Comparison of ENCODE assay signal across 9 cellular contexts in the genomic region with DNA sequence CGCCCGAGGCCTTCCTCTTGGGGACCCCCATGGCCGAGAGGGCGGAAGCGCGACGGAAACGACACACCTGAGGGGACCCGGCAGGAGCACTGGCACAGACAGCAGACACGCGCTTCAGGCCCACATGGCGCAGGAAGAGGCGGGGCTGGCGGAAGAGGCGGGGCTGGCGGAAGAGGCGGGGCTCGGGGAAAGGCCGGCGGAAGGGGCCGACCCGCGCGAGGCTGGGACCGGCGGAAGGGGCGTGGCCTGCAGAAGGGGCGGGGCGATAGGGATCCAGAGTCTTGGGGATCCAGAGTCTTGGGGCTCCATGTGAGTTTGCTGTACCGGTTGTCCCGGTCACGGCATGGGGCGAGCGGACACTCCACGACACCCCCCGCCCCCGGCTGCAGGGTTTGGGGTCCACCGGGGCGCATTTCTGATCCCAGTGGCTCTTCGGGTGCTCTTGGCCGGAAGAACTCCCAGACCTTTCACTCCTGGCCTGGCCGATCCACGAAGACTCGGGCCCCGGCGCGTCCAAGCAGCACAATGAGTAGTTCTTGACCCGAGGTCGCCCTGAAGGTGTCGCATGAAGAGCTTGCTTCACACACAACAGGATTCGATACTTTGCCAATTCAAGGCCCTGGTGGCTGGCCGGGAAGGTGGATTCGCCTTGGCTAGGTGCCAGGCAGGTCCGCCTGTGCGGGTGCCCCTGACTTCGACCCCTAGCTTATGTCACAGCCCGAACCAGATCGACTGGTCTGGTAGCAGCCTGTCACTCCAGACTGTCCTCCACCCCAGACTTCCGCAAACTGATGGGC. TPM values are rescaled to one million over a fixed set of nuclear protein-coding genes. Genes with fewer than 3 reads are reported as not detected.
DNase-seq lines count a peak whose midpoint lies in the region; ATAC-seq, FAIRE-seq and TF ChIP-seq lines count a peak whose summit lies in the region.
"Had no signal": no experiment of that assay in that cellular context is flagged by ENCODE, and none has a peak within 500 bp of the region (broad histone marks: within the 10 kb centered on the region; RNA-seq: fewer than 3 reads in every experiment).

A gene with protein sequence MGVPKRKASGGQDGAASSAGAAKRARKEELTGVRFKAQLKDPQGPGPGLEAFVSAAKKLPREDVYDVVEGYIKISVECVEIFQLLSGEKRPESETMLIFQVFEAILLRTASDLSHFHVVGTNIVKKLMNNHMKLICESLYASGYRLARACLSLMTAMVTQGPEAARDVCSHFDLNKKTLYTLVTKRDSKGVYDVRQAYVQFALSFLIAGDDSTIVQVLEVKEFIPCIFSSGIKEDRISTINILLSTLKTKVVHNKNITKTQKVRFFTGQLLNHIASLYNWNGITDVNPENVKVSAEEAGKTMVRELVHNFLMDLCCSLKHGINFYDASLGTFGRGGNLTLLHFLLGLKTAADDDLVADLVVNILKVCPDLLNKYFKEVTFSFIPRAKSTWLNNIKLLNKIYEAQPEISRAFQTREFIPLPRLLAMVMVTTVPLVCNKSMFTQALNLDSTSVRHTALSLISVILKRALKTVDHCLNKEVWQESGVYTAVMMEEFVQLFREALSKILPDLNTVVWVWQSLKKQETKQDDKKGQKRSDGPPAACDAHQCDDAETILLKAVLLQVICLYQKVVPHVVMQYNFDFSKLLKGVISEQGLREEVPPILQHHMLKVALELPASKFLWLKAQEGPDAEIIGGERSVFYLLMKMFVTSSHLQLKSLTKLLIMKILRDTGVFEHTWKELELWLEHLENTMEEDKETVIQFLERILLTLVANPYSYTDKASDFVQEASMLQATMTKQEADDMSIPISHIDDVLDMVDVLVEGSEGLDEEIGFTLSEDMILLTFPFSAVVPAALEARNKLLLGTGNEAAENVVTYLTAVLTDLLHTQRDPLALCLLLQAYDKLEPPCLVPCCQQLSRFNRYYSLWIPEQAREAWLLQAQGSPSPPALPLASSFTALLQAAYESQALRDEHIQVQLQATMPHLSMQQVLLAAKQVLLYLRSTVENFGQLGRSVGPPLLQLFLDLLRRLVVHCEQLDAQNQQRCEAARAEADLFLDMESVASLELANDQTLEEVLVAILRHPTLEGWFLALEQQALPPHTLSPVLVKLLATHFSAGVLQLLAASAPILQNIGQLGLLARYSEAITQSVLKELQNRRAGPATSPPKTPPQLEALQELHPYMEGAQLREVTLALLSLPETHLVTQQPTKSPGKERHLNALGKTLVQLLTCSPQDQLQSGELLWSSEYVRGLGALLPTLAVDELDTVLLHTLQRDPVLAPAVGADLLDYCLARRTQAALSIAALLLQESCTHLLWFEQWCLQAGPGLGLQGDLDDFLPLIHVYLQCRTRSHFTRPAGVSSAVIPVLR (N-terminal part only) (minus strand): TSS at position 133 of the 797 bp plus-strand sequence. CDS start 102 bp downstream, at position 31.

- FAIRE-seq in HepG2 (lab: Jason Lieb, UNC) = peak; percentile 40
- FAIRE-seq: endometrium had no signal

- peak within 1 kb of the TSS; percentile 90 for H3K4me3 ChIP-seq in BLaER1
- H3K4me3 ChIP-seq in HepG2 (replicated peaks in 1 of 3; ENCODE audit: insufficient read depth in 1 of 3, low read depth in 2 of 3, low read length in 3 of 3) = peak within 1 kb of the TSS; percentile 79 to 88 (median 88)

- CTCF ChIA-PET in HepG2 (lab: Yijun Ruan, JAX; ENCODE audit: low intra/inter-chr PET ratio, low total read pairs) = interaction anchor here (1.6 kb wide), 1 partner anchor 208 kb away, joined by 4 read pairs; no protein-coding TSS in a partner anchor

- no peak for TF ChIP-seq EP300 in HepG2 (IDR thresholded peaks at IDR 0.05; ENCODE audit: low read depth in 2 of 2, low read length in 2 of 2)
- no peak for TF ChIP-seq EP300 in HepG2 (CRISPR knock-in tag; IDR thresholded peaks at IDR 0.05; ENCODE audit: borderline replicate concordance)

- TF ChIP-seq RAD21 in HepG2 (CRISPR knock-in tag; IDR thresholded peaks at IDR 0.05) = 0 out of 2 replicates have a peak, but pooled peaks have one; percentile 10

- peak; percentile 45 for TF ChIP-seq CTCF in HepG2 (CRISPR knock-in tag; IDR thresholded peaks at IDR 0.05)

- TF ChIP-seq POLR2A in HepG2 (IDR thresholded peaks at IDR 0.05; ENCODE audit: insufficient read depth in 1 of 2, low read depth in 2 of 2, low read length in 2 of 2) = peak; percentile 80 to 92; a peak in 3 of 4 replicates

- H3K79me2 ChIP-seq in HepG2 (ENCODE audit: insufficient read depth, low read length) = peaks cover 36% of the 10 kb centered on the region

- peaks cover 28% of the 10 kb centered on the region for H3K36me3 Mint-ChIP-seq in dendritic cell treated with granulocyte-macrophage colony-stimulating factor and Interleukin-4, amounts not matched to agents 40 ng/mL and 50 ng/mL, for 4 days (ENCODE audit: low read depth)

- in situ Hi-C loops in HepG2 (cut with HindIII; ENCODE audit: extremely low pct_ligation_motif_present, low pct_unique_long_range_greater_than_20kb) = no loop called here

- H3K27ac ChIP-seq in BLaER1 (peak within 1 kb of the TSS; percentile 75), HepG2 (ENCODE audit: extremely low read length, insufficient read depth, low read length) (peak within 1 kb of the TSS; percentile 89)

- no peaks in the 10 kb centered on the region for H3K27me3 ChIP-seq in BLaER1
- H3K27me3 ChIP-seq in HepG2 (ENCODE audit: control insufficient read depth in 1 of 2, insufficient read depth in 2 of 2, low read length in 2 of 2) = no peaks in the 10 kb centered on the region

- H3K27me3 Mint-ChIP-seq in dendritic cell treated with granulocyte-macrophage colony-stimulating factor and Interleukin-4, amounts not matched to agents 40 ng/mL and 50 ng/mL, for 4 days = peaks cover 3% of the 10 kb centered on the region

- H3K9me3 ChIP-seq in BLaER1 = no peaks in the 10 kb centered on the region; the same call in 1 of the 2 replicates
- H3K9me3 ChIP-seq in HepG2 (ENCODE audit: low read length) = no peaks in the 10 kb centered on the region

- H4K20me1 ChIP-seq in BLaER1 (peaks cover 41% of the 10 kb centered on the region), HepG2 (ENCODE audit: insufficient read depth, low read length) (peaks cover 7% of the 10 kb centered on the region; the same call in 1 of the 2 replicates)

- peak within 1 kb of the TSS; percentile 94 for H3K4me3 Mint-ChIP-seq in dendritic cell treated with granulocyte-macrophage colony-stimulating factor and Interleukin-4, amounts not matched to agents 40 ng/mL and 50 ng/mL, for 4 days

- 5% methylated on average over 11 of the region's 59 CpGs for WGBS in HepG2 (ENCODE audit: low lambda C conversion rate)

- H3K27ac Mint-ChIP-seq in dendritic cell treated with granulocyte-macrophage colony-stimulating factor and Interleukin-4, amounts not matched to agents 40 ng/mL and 50 ng/mL, for 4 days = peak within 1 kb of the TSS; percentile 95

- no peaks in the 10 kb centered on the region for H3K9me3 Mint-ChIP-seq in dendritic cell treated with granulocyte-macrophage colony-stimulating factor and Interleukin-4, amounts not matched to agents 40 ng/mL and 50 ng/mL, for 4 days

- peaks cover 34% of the 10 kb centered on the region for H3K4me1 Mint-ChIP-seq in dendritic cell treated with granulocyte-macrophage colony-stimulating factor and Interleukin-4, amounts not matched to agents 40 ng/mL and 50 ng/mL, for 4 days (ENCODE audit: low read depth)

- intact Hi-C loops in dendritic cell treated with granulocyte-macrophage colony-stimulating factor and Interleukin-4, amounts not matched to agents 40 ng/mL and 50 ng/mL, for 4 days (cut with micrococcal nuclease) = loop anchor here (1.0 kb wide), 1 partner anchor 19 kb away; the partner anchor contains the start of gene EVA1C
- intact Hi-C loops in HepG2 (cut with micrococcal nuclease; ENCODE audit: unreplicated experiment) = loop anchor here (1.0 kb wide), 2 partner anchors 63 to 204 kb away; no protein-coding TSS in a partner anchor

- TSS peak; percentile 100 for BruUV-seq in HepG2 (replicated peaks; lab: Mats Ljungman, UMichigan)

- no peak within 1 kb of the TSS for H2AFZ ChIP-seq in HepG2 (ENCODE audit: low read length)

- DNase-seq in GM19240 (ENCODE audit: insufficient read length, low spot score) (peak; percentile 85), NCI-H69 (lab: John Stamatoyannopoulos, UW) (peak; percentile 94), HepG2 (ENCODE audit: low spot score) (peak; percentile 75)
- peak; percentile 92 to 94 for DNase-seq in activated CD4-positive, alpha-beta T cell treated with anti-CD3 and anti-CD28 coated beads, Interleukin-2, amount 50 U/mL, for 24 hours (ENCODE audit: low read depth in 1 of 2, low spot score in 1 of 2)
- peak; percentile 97 for DNase-seq in stimulated activated CD4-positive, alpha-beta T cell treated with anti-CD3 and anti-CD28 coated beads, Interleukin-4, amount 100 ng/mL, for 1 hour

- H3K4me2 ChIP-seq in BLaER1 (peak within 1 kb of the TSS; percentile 75), HepG2 (ENCODE audit: low read depth, low read length) (peak within 1 kb of the TSS; percentile 92)

- POLR2A ChIA-PET in HepG2 (lab: Yijun Ruan, JAX) = interaction anchor here (0.7 to 2.5 kb wide), 9 partner anchors 13 to 334 kb away, joined by 3 to 22 read pairs (median 4); partner anchors contain the start of genes CFAP298, MIS18A and SYNJ1

- H3K36me3 ChIP-seq in BLaER1 (peaks cover 28% of the 10 kb centered on the region), HepG2 (replicated peaks in 1 of 2; ENCODE audit: control insufficient read depth in 1 of 2, insufficient read depth in 2 of 2, low read length in 2 of 2) (peaks cover 8 to 20% of the 10 kb centered on the region in 2 experiments; a peak in 4 of 5 replicates)

- peak within 1 kb of the TSS; percentile 80 for H3K9ac ChIP-seq in BLaER1
- H3K9ac ChIP-seq in HepG2 (ENCODE audit: insufficient read depth, low read depth, low read length) = peak within 1 kb of the TSS; percentile 85

- ATAC-seq in HG03442 (IDR thresholded peaks at IDR 0.05; ENCODE audit: unreplicated experiment) = peak; percentile 95
- peak; percentile 94 for ATAC-seq in HepG2

- H3K4me1 ChIP-seq in BLaER1 (peaks cover 19% of the 10 kb centered on the region), HepG2 (ENCODE audit: insufficient read depth, low read length) (peaks cover 46% of the 10 kb centered on the region)

RNA-seq across cellular contexts. Expression of the gene that starts here (rescaled TPM):
- 13.5 and 16.7 TPM in 2 replicates for total RNA-seq in HepG2 (2016; rRNA removed; fragmentation: Illumina TruSeq; extraction: Trizol)
- total RNA-seq in HepG2 (2016; cell fraction: cytosol; rRNA removed; fragmentation: Illumina TruSeq; extraction: Trizol; ENCODE audit: low read depth) = 2.1 TPM in 2 replicates
- total RNA-seq in HepG2 (2016; cell fraction: insoluble cytoplasmic fraction; rRNA removed; fragmentation: Illumina TruSeq; extraction: Trizol) = 13.4 and 17.6 TPM in 2 replicates
- total RNA-seq in HepG2 (2016; cell fraction: membrane; rRNA removed; fragmentation: Illumina TruSeq; extraction: Trizol) = 3.8 and 5.4 TPM in 2 replicates
- 31.3 and 34.7 TPM in 2 replicates for total RNA-seq in HepG2 (2016; cell fraction: nucleus; rRNA removed; fragmentation: Illumina TruSeq; extraction: Trizol)
- polyA plus RNA-seq in HepG2 (2011; rRNA removed) = 4.5 and 5.8 TPM in 2 replicates
- polyA plus RNA-seq in HepG2 (2011; cell fraction: cytosol; rRNA removed) = 2.6 and 2.7 TPM in 2 replicates
- polyA plus RNA-seq in HepG2 (2011; cell fraction: nucleus; rRNA removed) = 12.4 and 12.6 TPM in 2 replicates
- 7.4 and 8.5 TPM in 2 replicates for polyA plus RNA-seq in HepG2 (2012)
- 0.38 and 0.41 TPM in 2 replicates for polyA plus RNA-seq in HepG2 (2016; cell fraction: cytosol; fragmentation: Illumina TruSeq; extraction: Trizol; ENCODE audit: low read depth)
- 5.2 and 6.4 TPM in 2 replicates for polyA plus RNA-seq in HepG2 (2016; cell fraction: insoluble cytoplasmic fraction; fragmentation: Illumina TruSeq; extraction: Trizol; ENCODE audit: low read depth)
- polyA plus RNA-seq in HepG2 (2016; cell fraction: membrane; fragmentation: Illumina TruSeq; extraction: Trizol; ENCODE audit: low read depth) = 0.81 and 1.0 TPM in 2 replicates
- polyA plus RNA-seq in HepG2 (2016; cell fraction: nucleus; fragmentation: Illumina TruSeq; extraction: Trizol; ENCODE audit: insufficient read depth, low read depth) = 18.2 and 19.9 TPM in 2 replicates
- 19.4 and 24.1 TPM in 2 replicates for polyA minus RNA-seq in HepG2 (2011; rRNA and poly(A)+ RNA removed; ENCODE audit: low replicate concordance)
- 7.3 and 7.6 TPM in 2 replicates for polyA minus RNA-seq in HepG2 (2011; cell fraction: cytosol; rRNA and poly(A)+ RNA removed)
- polyA minus RNA-seq in HepG2 (2011; cell fraction: nucleus; rRNA and poly(A)+ RNA removed) = 29.5 and 29.8 TPM in 2 replicates

Comparison
In these comparisons a context has a peak if more than half of its experiments do, and no peak if none do; other contexts are left out.
1. Peak in every context shown above with its lines: DNase-seq, ATAC-seq, H3K4me3 ChIP-seq and H3K27ac ChIP-seq.